In the genomic region with DNA sequence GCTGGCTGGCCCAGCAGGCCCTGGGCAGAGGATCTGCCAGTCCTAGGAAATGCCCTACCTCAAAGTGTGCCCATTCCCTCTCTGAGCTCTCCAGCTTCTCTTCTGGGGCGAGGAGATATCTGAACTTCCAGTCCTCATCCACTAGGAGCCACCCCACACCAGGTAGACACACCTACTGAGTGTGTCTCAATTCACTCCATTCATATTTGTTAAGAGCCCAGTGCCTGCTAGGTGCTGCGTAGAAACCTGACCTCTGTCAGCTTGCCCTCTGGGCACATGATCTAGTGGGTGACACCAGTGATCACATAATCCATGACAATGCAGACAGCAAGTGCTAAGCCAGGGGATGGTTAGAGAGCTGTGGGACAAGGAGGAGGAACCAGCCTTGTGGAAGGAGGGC, we compare ENCODE assay signal across 1 cellular context.
TF ChIP-seq lines count a peak whose summit lies in the region.

No MANE protein-coding gene starts in this region.

TF ChIP-seq in K562, 482 proteins besides CTCF, POLR2A, EP300 and RAD21 (continued from another document):
- TF ChIP-seq POLR3G (IDR thresholded peaks at IDR 0.05; ENCODE audit: extremely low read depth, insufficient read length, insufficient replicate concordance) (no peak), SFPQ (IDR thresholded peaks at IDR 0.05; ENCODE audit: low read depth, low read length) (no peak), ZFPM2 (CRISPR knock-in tag; IDR thresholded peaks at IDR 0.05) (no peak), TFAM (CRISPR knock-in tag; conservative IDR thresholded peaks at IDR 0.05) (no peak), DNMT1 (IDR thresholded peaks at IDR 0.05) (no peak), EP400 (IDR thresholded peaks at IDR 0.05) (no peak), PHTF2 (CRISPR knock-in tag; IDR thresholded peaks at IDR 0.05) (no peak), TBL1XR1 (IDR thresholded peaks at IDR 0.05; ENCODE audit: low read length in 2 of 2) (no peak)
